22 cellular contexts compared by ENCODE assay signal in the genomic region with DNA sequence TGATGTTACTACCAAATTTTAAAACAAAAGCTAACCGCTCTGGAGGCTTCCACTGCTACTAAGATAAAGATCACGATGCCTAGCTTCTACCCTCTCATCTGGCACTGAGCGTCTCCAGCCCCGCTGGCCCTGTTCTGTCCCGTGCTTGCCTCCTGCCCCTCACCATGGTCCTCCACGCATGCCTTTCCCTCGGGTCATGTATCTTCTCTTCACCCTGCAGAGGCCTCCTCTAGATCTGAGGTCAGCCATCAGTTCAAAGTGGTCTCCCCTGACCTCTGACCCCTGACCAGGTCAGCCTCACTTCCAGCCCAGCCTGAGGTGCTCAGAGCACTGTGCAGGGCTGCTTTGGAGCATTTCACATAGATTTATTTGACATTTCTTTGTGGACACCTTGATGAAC.
"Had no signal": no experiment of that assay in that cellular context is flagged by ENCODE, and none has a peak within 500 bp of the region (broad histone marks: within the 10 kb centered on the region; RNA-seq: fewer than 3 reads in every experiment).

No MANE protein-coding gene starts in this region.

- H3K9me3 ChIP-seq: MG63, SJSA1 had no signal

- H3K4me1 ChIP-seq: SJSA1 had no signal

- H3K27me3 ChIP-seq: MG63, SJSA1 had no signal

- H3K4me3 ChIP-seq: MG63, SJSA1, SK-N-MC had no signal

- H3K27me3 Mint-ChIP-seq: IgD-negative memory B cell had no signal

- DNase-seq: Karpas-422, KBM-7, MG63, NCI-H1092, NCI-H1436, NCI-H187, NCI-H2029, NCI-H2081 treated with DMSO at 0.1 percent for 48 hours, NCI-H2171, NCI-H226, NCI-H446, NCI-H510A, NCI-H524 treated with DMSO at 0.1 percent for 48 hours, NCI-H69, NCI-H774, Right ventricle myocardium superior, RPMI8226, SIG-M5 had no signal

- H3K9me3 Mint-ChIP-seq: IgD-negative memory B cell had no signal

- H3K36me3 Mint-ChIP-seq: IgD-negative memory B cell had no signal

- H3K4me3 Mint-ChIP-seq: IgD-negative memory B cell had no signal

- H3K27ac Mint-ChIP-seq: IgD-negative memory B cell had no signal

- H3K27ac ChIP-seq: HL-60, SJSA1, SK-N-MC had no signal
